Comparison of ENCODE assay signal across 8 cellular contexts in the genomic region with DNA sequence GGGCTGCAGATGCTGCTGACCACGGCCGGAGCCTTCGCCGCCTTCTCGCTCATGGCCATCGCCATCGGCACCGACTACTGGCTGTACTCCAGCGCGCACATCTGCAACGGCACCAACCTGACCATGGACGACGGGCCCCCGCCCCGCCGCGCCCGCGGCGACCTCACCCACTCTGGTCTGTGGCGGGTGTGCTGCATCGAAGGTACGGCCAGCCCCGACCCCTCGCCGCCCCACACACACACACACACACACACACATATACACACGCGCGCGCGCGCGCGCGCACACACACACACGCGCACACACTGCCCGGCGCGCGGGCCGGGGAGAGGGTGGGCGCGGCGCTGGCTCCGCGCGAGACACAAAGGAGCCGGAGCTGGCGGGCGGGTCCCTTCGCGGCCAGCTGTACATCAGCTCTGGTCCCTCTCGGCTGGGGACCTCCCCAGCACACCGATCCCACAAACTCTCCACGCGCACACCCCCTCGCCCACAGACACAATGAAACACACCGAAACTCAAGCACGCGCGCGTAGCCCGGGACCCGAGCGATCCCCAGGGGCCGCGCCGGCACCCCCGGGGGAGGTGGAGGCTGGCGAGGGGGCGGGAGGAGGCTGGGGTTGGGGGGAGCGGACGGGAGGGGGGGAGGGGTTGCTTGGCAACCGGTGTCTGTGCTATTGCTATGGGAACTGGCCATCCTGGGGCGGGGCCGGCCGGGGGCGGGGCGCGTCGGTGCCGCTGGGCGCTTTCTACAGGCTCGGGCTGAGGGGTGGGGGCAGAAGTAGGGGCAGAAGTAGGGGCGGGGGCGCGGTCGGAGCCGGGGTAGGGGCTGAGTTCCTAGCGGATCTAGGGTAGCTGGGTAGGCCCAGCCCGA. TPM values are rescaled to one million over a fixed set of nuclear protein-coding genes. Genes with fewer than 3 reads are reported as not detected.
A peak's percentile ranks its signal among the peaks of the same experiment; 100 is the strongest.
DNase-seq lines count a peak whose midpoint lies in the region; ATAC-seq and TF ChIP-seq lines count a peak whose summit lies in the region.

No MANE protein-coding gene starts in this region.

- no peak for DNase-seq in CD14-positive monocyte (ENCODE audit: low spot score)
- DNase-seq in activated naive CD4-positive, alpha-beta T cell treated with anti-CD3 and anti-CD28 coated beads, Interleukin-2, amount 50 U/mL, for 72 hours (ENCODE audit: low spot score in 2 of 2) = peak in 1 of 2 donors; percentile 14
- DNase-seq in stimulated activated CD4-positive, alpha-beta T cell treated with anti-CD3 and anti-CD28 coated beads, Interleukin-1b, Interleukin-23, amount 100 ng/mL, for 48 hours = peak; percentile 15

- H3K9me3 Mint-ChIP-seq in CD14-positive monocyte = peaks cover 0 to 14% (median 8%) of the 10 kb centered on the region in 7 donors
- H3K9me3 Mint-ChIP-seq in IgD-negative memory B cell = peaks cover 0 to 4% (median 0%) of the 10 kb centered on the region in 3 donors
- no peaks in the 10 kb centered on the region for H3K9me3 Mint-ChIP-seq in activated naive CD4-positive, alpha-beta T cell treated with anti-CD3 and anti-CD28 coated beads, Interleukin-2, amount 50 U/mL, for 72 hours

- peak overlapping the region; percentile 73 for H3K4me3 ChIP-seq in iPS-11a (ENCODE audit: low read depth, low read length)

- peak; percentile 16 to 74 for ATAC-seq in activated naive CD4-positive, alpha-beta T cell treated with anti-CD3 and anti-CD28 coated beads, Interleukin-2, amount 50 U/mL, for 72 hours
- ATAC-seq in HG02798 (IDR thresholded peaks at IDR 0.05; ENCODE audit: poor library complexity, unreplicated experiment) (no peak), HG03432 (IDR thresholded peaks at IDR 0.05; ENCODE audit: unreplicated experiment) (no peak), HG03460 (IDR thresholded peaks at IDR 0.05; ENCODE audit: unreplicated experiment) (no peak)

- H3K4me1 Mint-ChIP-seq in CD14-positive monocyte (peaks cover 8% of the 10 kb centered on the region), IgD-negative memory B cell (peaks cover 2 to 5% (median 4%) of the 10 kb centered on the region in 3 donors)

- H3K27ac Mint-ChIP-seq in CD14-positive monocyte = no peak overlapping the region
- no peak overlapping the region for H3K27ac Mint-ChIP-seq in IgD-negative memory B cell
- no peak overlapping the region for H3K27ac Mint-ChIP-seq in activated naive CD4-positive, alpha-beta T cell treated with anti-CD3 and anti-CD28 coated beads, Interleukin-2, amount 50 U/mL, for 72 hours

- H3K4me3 Mint-ChIP-seq in CD14-positive monocyte (peak overlapping the region; percentile 34 to 86), IgD-negative memory B cell (peak overlapping the region in 3 of 4 donors; percentile 30 to 67 (median 52))

- H3K36me3 Mint-ChIP-seq in CD14-positive monocyte = no peaks in the 10 kb centered on the region
- H3K36me3 Mint-ChIP-seq in IgD-negative memory B cell = no peaks in the 10 kb centered on the region
- no peaks in the 10 kb centered on the region for H3K36me3 Mint-ChIP-seq in activated naive CD4-positive, alpha-beta T cell treated with anti-CD3 and anti-CD28 coated beads, Interleukin-2, amount 50 U/mL, for 72 hours

- no peak for TF ChIP-seq CTCF in CD14-positive monocyte (IDR thresholded peaks at IDR 0.05)

- intact Hi-C loops in CD14-positive monocyte (cut with micrococcal nuclease) = no loop called here

- H3K27me3 Mint-ChIP-seq in CD14-positive monocyte (ENCODE audit: low read depth in 3 of 3) (peaks cover 62 to 73% (median 63%) of the 10 kb centered on the region in 3 donors), IgD-negative memory B cell (peaks cover 55% of the 10 kb centered on the region)

RNA-seq across cellular contexts. Expression of gene CACNG4, which starts 0.7 kb away (rescaled TPM):
- polyA plus RNA-seq in CD14-positive monocyte (not detected), IgD-negative memory B cell (not detected)
- not detected for total RNA-seq in activated naive CD4-positive, alpha-beta T cell treated with anti-CD3 and anti-CD28 coated beads, Interleukin-2, amount 50 U/mL, for 72 hours

Comparison
In these comparisons a context has a peak if more than half of its experiments do, and no peak if none do; other contexts are left out.
1. ATAC-seq: peak in activated naive CD4-positive, alpha-beta T cell treated with anti-CD3 and anti-CD28 coated beads, Interleukin-2, amount 50 U/mL, for 72 hours (2 of 2); none in HG02798 (single experiment), HG03432 (single experiment) and HG03460 (single experiment).